Comparison of ENCODE assay signal across 13 cellular contexts in the genomic region with DNA sequence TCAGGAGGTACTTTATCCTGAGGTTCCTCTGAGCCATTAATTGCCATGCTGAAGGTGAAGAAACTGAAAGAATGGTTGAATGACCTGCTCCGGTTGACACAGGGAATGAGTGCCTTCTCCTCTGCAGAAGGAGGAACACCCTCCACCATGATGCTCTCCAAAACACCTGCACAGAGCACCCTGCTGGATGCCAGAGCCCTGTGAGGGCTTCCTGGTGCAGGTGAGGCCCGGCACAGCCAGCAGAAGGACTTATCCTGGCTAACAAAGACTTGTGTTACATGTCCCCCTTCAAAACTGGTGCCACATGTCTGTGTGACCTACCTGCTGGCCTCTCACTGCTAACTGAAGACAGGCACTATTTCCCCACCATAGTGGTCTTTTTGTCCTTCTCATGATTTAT. TPM values are rescaled to one million over a fixed set of nuclear protein-coding genes. Genes with fewer than 3 reads are reported as not detected.
A peak's percentile ranks its signal among the peaks of the same experiment; 100 is the strongest.
DNase-seq lines count a peak whose midpoint lies in the region; ATAC-seq and TF ChIP-seq lines count a peak whose summit lies in the region.
"Had no signal": no experiment of that assay in that cellular context is flagged by ENCODE, and none has a peak within 500 bp of the region (broad histone marks: within the 10 kb centered on the region; RNA-seq: fewer than 3 reads in every experiment).

No MANE protein-coding gene starts in this region.

- CTCF ChIA-PET in activated CD4-positive, alpha-beta memory T cell treated with anti-CD3 and anti-CD28 coated beads, Interleukin-2, amount 10 ng/mL, durations not matched to agents 7 days and 5 days (lab: Charles Lee), result interaction anchor here (0.7 to 7.7 kb wide), 5 partner anchors 10 to 27 kb away, joined by 4 to 92 read pairs (median 13); a partner anchor contains a TSS

- DNase-seq in stimulated activated naive CD8-positive, alpha-beta T cell treated with anti-CD3 and anti-CD28 coated beads, Interleukin-15, Interleukin-2, amounts not matched to agents 100 U/mL and 50 U/mL, for 24 hours, result no peak
- no peak for DNase-seq in activated CD4-positive, alpha-beta memory T cell treated with anti-CD3 and anti-CD28 coated beads, Interleukin-2, amount 10 ng/mL, durations not matched to agents 7 days and 5 days
- no peak for DNase-seq in HT-29 (ENCODE audit: low spot score)
- DNase-seq in tibial artery, result no peak
- no peak for DNase-seq in NCI-H1092 treated with DMSO at 0.1 percent for 48 hours (lab: John Stamatoyannopoulos, UW)
- DNase-seq in SHP77 (lab: John Stamatoyannopoulos, UW), result no peak
- DNase-seq: H9, KG1 had no signal

- no peak for ATAC-seq in stimulated activated naive CD8-positive, alpha-beta T cell treated with anti-CD3 and anti-CD28 coated beads, Interleukin-15, Interleukin-2, amounts not matched to agents 100 U/mL and 50 U/mL, for 24 hours
- ATAC-seq: heart right ventricle had no signal

- H3K9me3 ChIP-seq in mucosa of rectum (ENCODE audit: control insufficient read depth in 2 of 2, low read length in 2 of 2) (no peaks in the 10 kb centered on the region), tibial artery (no peaks in the 10 kb centered on the region)
- H3K9me3 ChIP-seq: heart right ventricle had no signal

- no peaks in the 10 kb centered on the region for H3K9me3 Mint-ChIP-seq in stimulated activated naive CD8-positive, alpha-beta T cell treated with anti-CD3 and anti-CD28 coated beads, Interleukin-15, Interleukin-2, amounts not matched to agents 100 ng/mL and 50 ng/mL, for 24 hours
- no peaks in the 10 kb centered on the region for H3K9me3 Mint-ChIP-seq in activated CD4-positive, alpha-beta memory T cell treated with anti-CD3 and anti-CD28 coated beads, Interleukin-2, amount 10 ng/mL, durations not matched to agents 7 days and 5 days
- H3K9me3 Mint-ChIP-seq: CD14-positive monocyte, H9, WTC11 had no signal

- peak overlapping the region; percentile 45 for H3K27ac Mint-ChIP-seq in stimulated activated naive CD8-positive, alpha-beta T cell treated with anti-CD3 and anti-CD28 coated beads, Interleukin-15, Interleukin-2, amounts not matched to agents 100 ng/mL and 50 ng/mL, for 24 hours
- H3K27ac Mint-ChIP-seq in activated CD4-positive, alpha-beta memory T cell treated with anti-CD3 and anti-CD28 coated beads, Interleukin-2, amount 10 ng/mL, durations not matched to agents 7 days and 5 days, result peak overlapping the region; percentile 71
- H3K27ac Mint-ChIP-seq: H9, WTC11 had no signal

- peak overlapping the region in 1 of 2 donors; percentile 21 for H3K9ac ChIP-seq in mucosa of rectum (ENCODE audit: low read depth in 1 of 2, low read length in 2 of 2)

- TF ChIP-seq CTCF in tibial artery (IDR thresholded peaks at IDR 0.05), result no peak

- intact Hi-C loops in tibial artery (cut with DNase I; ENCODE audit: low total_unique reads), result no loop called here

- H3K4me1 Mint-ChIP-seq in stimulated activated naive CD8-positive, alpha-beta T cell treated with anti-CD3 and anti-CD28 coated beads, Interleukin-15, Interleukin-2, amounts not matched to agents 100 ng/mL and 50 ng/mL, for 24 hours (ENCODE audit: low read depth), result peaks cover 56% of the 10 kb centered on the region
- peaks cover 58% of the 10 kb centered on the region for H3K4me1 Mint-ChIP-seq in activated CD4-positive, alpha-beta memory T cell treated with anti-CD3 and anti-CD28 coated beads, Interleukin-2, amount 10 ng/mL, durations not matched to agents 7 days and 5 days

- H3K36me3 Mint-ChIP-seq in stimulated activated naive CD8-positive, alpha-beta T cell treated with anti-CD3 and anti-CD28 coated beads, Interleukin-15, Interleukin-2, amounts not matched to agents 100 ng/mL and 50 ng/mL, for 24 hours (ENCODE audit: low read depth), result no peaks in the 10 kb centered on the region
- H3K36me3 Mint-ChIP-seq in activated CD4-positive, alpha-beta memory T cell treated with anti-CD3 and anti-CD28 coated beads, Interleukin-2, amount 10 ng/mL, durations not matched to agents 7 days and 5 days (ENCODE audit: low read depth), result no peaks in the 10 kb centered on the region
- H3K36me3 Mint-ChIP-seq: CD14-positive monocyte, WTC11 had no signal

- peak overlapping the region; percentile 88 to 89 for H3K27ac ChIP-seq in mucosa of rectum (ENCODE audit: low read depth in 2 of 2, low read length in 2 of 2)
- peak overlapping the region in 1 of 2 donors; percentile 54 for H3K27ac ChIP-seq in tibial artery

- H3K4me3 ChIP-seq in mucosa of rectum (ENCODE audit: low read length in 2 of 2), result peak overlapping the region in 1 of 2 donors; percentile 10
- no peak overlapping the region for H3K4me3 ChIP-seq in tibial artery
- H3K4me3 ChIP-seq: heart right ventricle had no signal

- POLR2A ChIA-PET in activated CD4-positive, alpha-beta memory T cell treated with anti-CD3 and anti-CD28 coated beads, Interleukin-2, amount 10 ng/mL, durations not matched to agents 7 days and 5 days (lab: Charles Lee), result interaction anchor here (1.0 to 10.1 kb wide), 4 partner anchors 13 to 620 kb away, joined by 3 to 338 read pairs (median 152); a partner anchor contains a TSS

- no peak overlapping the region for H3K4me3 Mint-ChIP-seq in stimulated activated naive CD8-positive, alpha-beta T cell treated with anti-CD3 and anti-CD28 coated beads, Interleukin-15, Interleukin-2, amounts not matched to agents 100 ng/mL and 50 ng/mL, for 24 hours
- peak overlapping the region; percentile 38 for H3K4me3 Mint-ChIP-seq in activated CD4-positive, alpha-beta memory T cell treated with anti-CD3 and anti-CD28 coated beads, Interleukin-2, amount 10 ng/mL, durations not matched to agents 7 days and 5 days
- H3K4me3 Mint-ChIP-seq: CD14-positive monocyte, H9, WTC11 had no signal

- H3K36me3 ChIP-seq in mucosa of rectum (ENCODE audit: control insufficient read depth in 2 of 2, insufficient read depth in 2 of 2, low read length in 2 of 2), result no peaks in the 10 kb centered on the region
- no peaks in the 10 kb centered on the region for H3K36me3 ChIP-seq in tibial artery
- H3K36me3 ChIP-seq: heart right ventricle had no signal

- H3K4me1 ChIP-seq in mucosa of rectum (ENCODE audit: control insufficient read depth in 2 of 2, insufficient read depth in 2 of 2, low read length in 2 of 2) (peaks cover 62 to 64% of the 10 kb centered on the region in 2 donors), tibial artery (peaks cover 0 to 34% (median 22%) of the 10 kb centered on the region in 4 donors)

- H3K27me3 Mint-ChIP-seq in stimulated activated naive CD8-positive, alpha-beta T cell treated with anti-CD3 and anti-CD28 coated beads, Interleukin-15, Interleukin-2, amounts not matched to agents 100 ng/mL and 50 ng/mL, for 24 hours, result no peaks in the 10 kb centered on the region
- no peaks in the 10 kb centered on the region for H3K27me3 Mint-ChIP-seq in activated CD4-positive, alpha-beta memory T cell treated with anti-CD3 and anti-CD28 coated beads, Interleukin-2, amount 10 ng/mL, durations not matched to agents 7 days and 5 days

- H3K27me3 ChIP-seq in mucosa of rectum (ENCODE audit: control insufficient read depth in 2 of 2, insufficient read depth in 2 of 2, low read length in 2 of 2) (no peaks in the 10 kb centered on the region), tibial artery (no peaks in the 10 kb centered on the region)
- H3K27me3 ChIP-seq: heart right ventricle had no signal

RNA-seq across cellular contexts. Expression of a gene that starts 14.3 kb away (rescaled TPM):
- 100 to 1,000 TPM; 251 to 259 TPM for total RNA-seq in activated CD4-positive, alpha-beta memory T cell treated with anti-CD3 and anti-CD28 coated beads, Interleukin-2, amount 10 ng/mL, durations not matched to agents 7 days and 5 days
- 42.9 and 43.9 TPM in 2 replicates for total RNA-seq in HT-29 (2014; rRNA removed; shearing (Covaris generic))
